Comparison of ENCODE assay signal across 1 cellular context in the genomic region with DNA sequence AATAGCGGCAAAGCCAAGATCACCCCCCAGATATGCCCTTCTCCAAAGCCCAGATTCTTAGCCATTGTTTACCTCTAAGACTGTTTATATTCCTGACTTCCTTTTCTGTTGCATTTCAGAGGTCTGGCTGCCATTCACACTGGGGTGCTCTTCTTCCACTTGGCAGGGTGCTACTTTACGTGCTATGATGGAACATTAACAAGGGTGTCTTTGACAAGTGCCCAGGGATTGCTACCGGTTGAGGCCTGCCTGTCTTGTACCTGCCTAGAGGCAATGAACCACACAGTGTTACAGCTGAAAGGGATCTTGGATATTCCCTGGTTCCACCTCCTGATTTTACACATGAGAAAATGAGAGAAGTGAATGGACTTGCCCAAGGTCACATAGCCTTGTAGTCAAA.
TF ChIP-seq lines count a peak whose summit lies in the region.

No MANE protein-coding gene starts in this region.

TF ChIP-seq in GM23338, 12 proteins besides CTCF, POLR2A, EP300 and RAD21 (continued from another document):
- TF ChIP-seq, protein P1, sequence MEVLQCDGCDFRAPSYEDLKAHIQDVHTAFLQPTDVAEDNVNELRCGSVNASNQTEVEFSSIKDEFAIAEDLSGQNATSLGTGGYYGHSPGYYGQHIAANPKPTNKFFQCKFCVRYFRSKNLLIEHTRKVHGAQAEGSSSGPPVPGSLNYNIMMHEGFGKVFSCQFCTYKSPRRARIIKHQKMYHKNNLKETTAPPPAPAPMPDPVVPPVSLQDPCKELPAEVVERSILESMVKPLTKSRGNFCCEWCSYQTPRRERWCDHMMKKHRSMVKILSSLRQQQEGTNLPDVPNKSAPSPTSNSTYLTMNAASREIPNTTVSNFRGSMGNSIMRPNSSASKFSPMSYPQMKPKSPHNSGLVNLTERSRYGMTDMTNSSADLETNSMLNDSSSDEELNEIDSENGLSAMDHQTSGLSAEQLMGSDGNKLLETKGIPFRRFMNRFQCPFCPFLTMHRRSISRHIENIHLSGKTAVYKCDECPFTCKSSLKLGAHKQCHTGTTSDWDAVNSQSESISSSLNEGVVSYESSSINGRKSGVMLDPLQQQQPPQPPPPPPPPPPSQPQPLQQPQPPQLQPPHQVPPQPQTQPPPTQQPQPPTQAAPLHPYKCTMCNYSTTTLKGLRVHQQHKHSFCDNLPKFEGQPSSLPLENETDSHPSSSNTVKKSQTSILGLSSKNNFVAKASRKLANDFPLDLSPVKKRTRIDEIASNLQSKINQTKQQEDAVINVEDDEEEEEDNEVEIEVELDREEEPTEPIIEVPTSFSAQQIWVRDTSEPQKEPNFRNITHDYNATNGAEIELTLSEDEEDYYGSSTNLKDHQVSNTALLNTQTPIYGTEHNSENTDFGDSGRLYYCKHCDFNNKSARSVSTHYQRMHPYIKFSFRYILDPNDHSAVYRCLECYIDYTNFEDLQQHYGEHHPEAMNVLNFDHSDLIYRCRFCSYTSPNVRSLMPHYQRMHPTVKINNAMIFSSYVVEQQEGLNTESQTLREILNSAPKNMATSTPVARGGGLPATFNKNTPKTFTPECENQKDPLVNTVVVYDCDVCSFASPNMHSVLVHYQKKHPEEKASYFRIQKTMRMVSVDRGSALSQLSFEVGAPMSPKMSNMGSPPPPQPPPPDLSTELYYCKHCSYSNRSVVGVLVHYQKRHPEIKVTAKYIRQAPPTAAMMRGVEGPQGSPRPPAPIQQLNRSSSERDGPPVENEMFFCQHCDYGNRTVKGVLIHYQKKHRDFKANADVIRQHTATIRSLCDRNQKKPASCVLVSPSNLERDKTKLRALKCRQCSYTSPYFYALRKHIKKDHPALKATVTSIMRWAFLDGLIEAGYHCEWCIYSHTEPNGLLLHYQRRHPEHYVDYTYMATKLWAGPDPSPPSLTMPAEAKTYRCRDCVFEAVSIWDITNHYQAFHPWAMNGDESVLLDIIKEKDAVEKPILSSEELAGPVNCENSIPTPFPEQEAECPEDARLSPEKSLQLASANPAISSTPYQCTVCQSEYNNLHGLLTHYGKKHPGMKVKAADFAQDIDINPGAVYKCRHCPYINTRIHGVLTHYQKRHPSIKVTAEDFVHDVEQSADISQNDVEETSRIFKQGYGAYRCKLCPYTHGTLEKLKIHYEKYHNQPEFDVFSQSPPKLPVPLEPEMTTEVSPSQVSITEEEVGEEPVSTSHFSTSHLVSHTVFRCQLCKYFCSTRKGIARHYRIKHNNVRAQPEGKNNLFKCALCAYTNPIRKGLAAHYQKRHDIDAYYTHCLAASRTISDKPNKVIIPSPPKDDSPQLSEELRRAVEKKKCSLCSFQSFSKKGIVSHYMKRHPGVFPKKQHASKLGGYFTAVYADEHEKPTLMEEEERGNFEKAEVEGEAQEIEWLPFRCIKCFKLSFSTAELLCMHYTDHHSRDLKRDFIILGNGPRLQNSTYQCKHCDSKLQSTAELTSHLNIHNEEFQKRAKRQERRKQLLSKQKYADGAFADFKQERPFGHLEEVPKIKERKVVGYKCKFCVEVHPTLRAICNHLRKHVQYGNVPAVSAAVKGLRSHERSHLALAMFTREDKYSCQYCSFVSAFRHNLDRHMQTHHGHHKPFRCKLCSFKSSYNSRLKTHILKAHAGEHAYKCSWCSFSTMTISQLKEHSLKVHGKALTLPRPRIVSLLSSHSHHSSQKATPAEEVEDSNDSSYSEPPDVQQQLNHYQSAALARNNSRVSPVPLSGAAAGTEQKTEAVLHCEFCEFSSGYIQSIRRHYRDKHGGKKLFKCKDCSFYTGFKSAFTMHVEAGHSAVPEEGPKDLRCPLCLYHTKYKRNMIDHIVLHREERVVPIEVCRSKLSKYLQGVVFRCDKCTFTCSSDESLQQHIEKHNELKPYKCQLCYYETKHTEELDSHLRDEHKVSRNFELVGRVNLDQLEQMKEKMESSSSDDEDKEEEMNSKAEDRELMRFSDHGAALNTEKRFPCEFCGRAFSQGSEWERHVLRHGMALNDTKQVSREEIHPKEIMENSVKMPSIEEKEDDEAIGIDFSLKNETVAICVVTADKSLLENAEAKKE (CRISPR knock-in tag; IDR thresholded peaks at IDR 0.05) = no peak
- TF ChIP-seq CREB1 (CRISPR knock-in tag; IDR thresholded peaks at IDR 0.05; ENCODE audit: low read depth) (no peak), ZNF331 (CRISPR knock-in tag; IDR thresholded peaks at IDR 0.05; ENCODE audit: low read depth) (no peak), NANOG (IDR thresholded peaks at IDR 0.05; ENCODE audit: borderline replicate concordance) (no peak), EZH2phosphoT487 (IDR thresholded peaks at IDR 0.05; ENCODE audit: unreplicated experiment) (no peak), POLR2AphosphoS5 (IDR thresholded peaks at IDR 0.05; ENCODE audit: low read depth) (no peak), JUNB (IDR thresholded peaks at IDR 0.05; ENCODE audit: unreplicated experiment) (no peak), EZH2 (IDR thresholded peaks at IDR 0.05; ENCODE audit: low read depth, unreplicated experiment) (no peak)
